Comparison of ENCODE assay signal across 19 cellular contexts in the genomic region with DNA sequence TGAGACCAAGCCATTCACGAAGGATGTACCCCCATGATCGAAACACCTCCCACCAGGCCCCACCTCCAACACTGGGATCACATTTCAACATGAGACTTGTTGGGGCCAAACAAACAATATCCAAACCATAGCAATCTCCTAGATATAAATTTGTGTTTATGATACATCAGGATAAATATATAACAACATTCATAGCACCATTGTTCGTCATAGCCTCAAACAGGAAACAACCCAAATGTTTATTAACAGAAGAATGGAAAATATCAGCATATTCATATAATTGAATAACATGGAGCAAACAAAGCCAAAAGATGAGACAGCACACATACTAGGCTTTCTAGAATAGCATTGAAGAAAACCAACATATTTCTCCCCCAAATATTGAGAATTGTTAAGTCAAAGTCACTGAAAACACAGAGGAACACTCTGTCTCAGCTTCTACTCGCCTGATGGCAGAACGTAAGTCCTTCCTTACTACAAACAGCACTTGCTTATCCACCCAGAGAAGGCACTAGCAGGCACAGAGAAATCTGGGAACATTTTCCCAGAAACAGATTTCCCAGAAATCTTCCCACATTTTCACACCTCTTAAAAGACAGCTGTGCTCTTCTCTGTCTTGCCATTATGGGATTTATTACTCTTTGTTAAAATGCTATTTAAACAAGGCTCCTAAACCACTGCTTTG. TPM values are rescaled to one million over a fixed set of nuclear protein-coding genes. Genes with fewer than 3 reads are reported as not detected.
"Had no signal": no experiment of that assay in that cellular context is flagged by ENCODE, and none has a peak within 500 bp of the region (broad histone marks: within the 10 kb centered on the region; RNA-seq: fewer than 3 reads in every experiment).

No MANE protein-coding gene starts in this region.

- DNase-seq: activated CD4-positive, alpha-beta T cell treated with anti-CD3 and anti-CD28 coated beads, Interleukin-2, amount 10 ng/mL, durations not matched to agents 7 days and 5 days; activated CD8-positive, alpha-beta memory T cell treated with anti-CD3 and anti-CD28 coated beads, Interleukin-2, amount 50 U/mL, for 48 hours; activated gamma-delta T cell; activated T-cell treated with anti-CD3 and anti-CD28 coated beads, Interleukin-2, amount 50 U/mL, for 72 hours; cerebellar nuclear complex; endodermal cell; glutamatergic neuron; right cardiac atrium; stomach; SW 1271; upper lobe of right lung had no signal

- H3K9me3 ChIP-seq: ascending aorta, breast epithelium, stomach, thoracic aorta, upper lobe of right lung had no signal

- H3K4me3 ChIP-seq: ascending aorta, breast epithelium, stomach, thoracic aorta, upper lobe of right lung had no signal

- ATAC-seq: right cardiac atrium, upper lobe of right lung had no signal

- H3K27me3 ChIP-seq: ascending aorta, breast epithelium, stomach, upper lobe of right lung had no signal

- H3K36me3 ChIP-seq: ascending aorta, breast epithelium, stomach, thoracic aorta, upper lobe of right lung had no signal

- H3K27ac ChIP-seq: ascending aorta, breast epithelium, stomach, thoracic aorta, upper lobe of right lung had no signal

- H3K4me1 ChIP-seq: ascending aorta, breast epithelium, stomach, upper lobe of right lung had no signal

RNA-seq across cellular contexts. Expression of a gene that starts 8.1 kb away (rescaled TPM):
- total RNA-seq: activated CD4-positive, alpha-beta T cell treated with anti-CD3 and anti-CD28 coated beads, Interleukin-2, amount 10 ng/mL, durations not matched to agents 7 days and 5 days; activated T-cell treated with anti-CD3 and anti-CD28 coated beads, Interleukin-2, amount 50 U/mL, for 72 hours; ascending aorta; breast epithelium; endodermal cell; epithelial cell of proximal tubule; lower leg skin; omental fat pad; progenitor cell of endocrine pancreas; stomach; T-helper 2 cell treated with Interferon-gamma antibody and Interleukin-4, amounts not matched to agents 100 ng/mL and 5 ng/mL, for 36 hours; thoracic aorta; upper lobe of right lung had no signal
